In the genomic region with DNA sequence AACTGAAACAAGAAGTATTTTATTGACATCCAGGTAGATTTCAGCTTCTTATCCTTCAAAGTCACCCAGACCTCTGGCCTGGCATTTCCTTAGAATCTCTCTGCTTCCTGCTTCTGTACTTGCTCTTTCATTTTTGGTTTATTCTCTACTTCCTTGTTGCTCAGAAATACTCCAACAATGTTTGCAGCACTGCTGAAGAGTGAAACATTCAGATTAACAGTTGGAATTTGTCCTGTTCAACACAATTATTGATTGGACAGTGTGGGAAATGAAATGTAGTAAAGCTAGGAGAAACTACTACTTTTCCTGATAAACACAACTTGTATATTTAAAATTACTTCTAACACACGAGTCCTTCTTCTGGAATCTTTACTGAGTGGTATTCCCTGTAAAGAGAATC, we compare ENCODE assay signal across 24 cellular contexts.
"Had no signal": no experiment of that assay in that cellular context is flagged by ENCODE, and none has a peak within 500 bp of the region (broad histone marks: within the 10 kb centered on the region; RNA-seq: fewer than 3 reads in every experiment).

No MANE protein-coding gene starts in this region.

- H3K27me3 Mint-ChIP-seq: IgD-negative memory B cell had no signal

- H3K4me1 ChIP-seq: Peyer's patch, SJCRH30 had no signal

- H3K27ac ChIP-seq: KMS-11, PC-9, Peyer's patch, SJCRH30 had no signal

- H3K4me2 ChIP-seq: KMS-11, PC-9 had no signal

- H3K27me3 ChIP-seq: Peyer's patch, SJCRH30 had no signal

- DNase-seq: Kasumi-1, MV-4-11, NCI-H1048, NCI-H1105, NCI-H1417, NCI-H146, NCI-H1694 treated with DMSO at 0.1 percent for 48 hours, NCI-H1930, NCI-H2081, NCI-H2107, NCI-H2227 treated with DMSO at 0.1 percent for 48 hours, NCI-H524, NCI-H526 treated with DMSO at 0.1 percent for 48 hours, NCI-H748 treated with DMSO at 0.1 percent for 48 hours, PC-9, Peyer's patch, SHP77 treated with DMSO at 0.1 percent for 48 hours, SJCRH30, T-helper 1 cell had no signal

- H3K9ac ChIP-seq: KMS-11 had no signal

- H3K36me3 ChIP-seq: Peyer's patch, SJCRH30 had no signal

- H3K9me3 ChIP-seq: Peyer's patch, SJCRH30 had no signal

- H3K4me3 ChIP-seq: K562, PC-9, Peyer's patch, SJCRH30 had no signal

- H3K27ac Mint-ChIP-seq: IgD-negative memory B cell had no signal

- H2AFZ ChIP-seq: PC-9 had no signal

- H3K4me1 Mint-ChIP-seq: IgD-negative memory B cell had no signal

- ATAC-seq: K562, Right ventricle myocardium inferior, SK-N-SH treated with all-trans-retinoic acid at 6 μM for 48 hours had no signal

- H3K4me3 Mint-ChIP-seq: IgD-negative memory B cell had no signal
